10 cellular contexts compared by ENCODE assay signal in genomic region chrX:40360557-40360956, GRCh38.
"Had no signal": no experiment of that assay in that cellular context is flagged by ENCODE, and none has a peak within 500 bp of the region (broad histone marks: within the 10 kb centered on the region; RNA-seq: fewer than 3 reads in every experiment).

No MANE protein-coding gene starts in this region.

- ATAC-seq: HCT116 had no signal

- H3K9me3 Mint-ChIP-seq: HFFc6 had no signal

- H3K4me2 ChIP-seq: KMS-11 had no signal

- H3K9ac ChIP-seq: GM23248, KMS-11 had no signal

- H3K36me3 ChIP-seq: HAP-1 had no signal

- FAIRE-seq: HTR-8/SVneo had no signal

- H3K4me3 ChIP-seq: GM23248, HAP-1 had no signal

- H3K9me3 ChIP-seq: HAP-1 had no signal

- H3K4me1 ChIP-seq: HAP-1 had no signal

- H2AFZ ChIP-seq: GM23248 had no signal

- H3K4me3 Mint-ChIP-seq: HFFc6 had no signal

- H3K27ac Mint-ChIP-seq: HFFc6 had no signal

- DNase-seq: GM23248, GOT3, H7, HFFc6, IMR-90, KBM-7 had no signal

- H3K27ac ChIP-seq: GM23248, KMS-11 had no signal
